ENCODE assay signal across 1 cellular context in the genomic region with DNA sequence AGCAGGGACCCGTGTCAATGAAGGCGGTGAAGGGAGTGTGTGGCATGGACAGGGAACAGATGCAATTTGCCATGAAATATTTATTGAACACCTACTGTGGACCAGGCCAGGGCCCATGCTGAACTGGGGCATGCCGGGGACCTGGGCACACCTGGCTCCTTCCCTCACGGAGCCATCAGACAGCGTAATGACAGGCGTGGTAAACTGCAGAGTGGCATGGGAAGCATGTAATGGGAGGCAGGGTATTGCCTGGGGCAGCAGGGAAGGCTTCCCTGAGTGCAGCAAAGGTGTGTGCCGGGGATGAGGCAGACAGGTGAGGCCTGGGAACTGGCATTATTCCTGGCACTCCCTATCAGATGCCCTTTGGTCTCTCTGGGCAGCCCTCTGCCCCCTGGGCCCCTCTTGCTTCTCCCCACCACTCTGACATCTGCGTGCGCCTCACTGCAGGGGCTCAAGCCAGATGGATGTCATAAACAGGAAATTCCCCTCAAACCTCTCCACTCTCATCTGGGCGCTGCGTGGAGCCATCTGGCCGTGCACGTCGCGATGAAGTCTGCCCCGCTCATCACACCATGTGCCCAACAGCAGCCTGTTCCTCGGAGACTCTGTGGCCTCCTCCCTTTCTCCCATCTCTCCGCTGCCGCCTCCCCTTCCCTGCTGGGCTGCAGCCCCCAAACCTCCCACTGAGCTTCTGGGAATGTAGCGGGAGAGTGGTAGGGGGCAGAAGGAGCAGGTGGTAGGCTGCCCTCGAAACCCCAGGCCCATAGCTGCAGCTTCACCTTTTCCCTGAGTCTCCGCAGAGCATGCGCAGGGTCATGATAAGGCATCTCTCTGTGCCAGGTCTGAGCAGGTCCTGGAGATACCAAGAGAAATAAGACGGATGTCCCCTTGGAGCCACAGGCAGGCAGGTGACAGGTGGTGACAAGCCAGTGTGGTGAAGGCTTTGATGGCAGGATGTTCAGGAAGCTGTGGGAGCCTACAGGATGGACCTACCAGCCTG.
TF ChIP-seq lines count a peak whose summit lies in the region.

No MANE protein-coding gene starts in this region.

TF ChIP-seq in SK-N-SH, 30 proteins besides CTCF, POLR2A, EP300 and RAD21 (continued from another document):
- TF ChIP-seq, protein P1, sequence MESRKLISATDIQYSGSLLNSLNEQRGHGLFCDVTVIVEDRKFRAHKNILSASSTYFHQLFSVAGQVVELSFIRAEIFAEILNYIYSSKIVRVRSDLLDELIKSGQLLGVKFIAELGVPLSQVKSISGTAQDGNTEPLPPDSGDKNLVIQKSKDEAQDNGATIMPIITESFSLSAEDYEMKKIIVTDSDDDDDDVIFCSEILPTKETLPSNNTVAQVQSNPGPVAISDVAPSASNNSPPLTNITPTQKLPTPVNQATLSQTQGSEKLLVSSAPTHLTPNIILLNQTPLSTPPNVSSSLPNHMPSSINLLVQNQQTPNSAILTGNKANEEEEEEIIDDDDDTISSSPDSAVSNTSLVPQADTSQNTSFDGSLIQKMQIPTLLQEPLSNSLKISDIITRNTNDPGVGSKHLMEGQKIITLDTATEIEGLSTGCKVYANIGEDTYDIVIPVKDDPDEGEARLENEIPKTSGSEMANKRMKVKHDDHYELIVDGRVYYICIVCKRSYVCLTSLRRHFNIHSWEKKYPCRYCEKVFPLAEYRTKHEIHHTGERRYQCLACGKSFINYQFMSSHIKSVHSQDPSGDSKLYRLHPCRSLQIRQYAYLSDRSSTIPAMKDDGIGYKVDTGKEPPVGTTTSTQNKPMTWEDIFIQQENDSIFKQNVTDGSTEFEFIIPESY (IDR thresholded peaks at IDR 0.05; ENCODE audit: borderline replicate concordance, low read depth) = no peak
- TF ChIP-seq CHD2 (IDR thresholded peaks at IDR 0.05; ENCODE audit: low read length, partially characterized antibody) (peak; percentile 43), YY1 (IDR thresholded peaks at IDR 0.05; ENCODE audit: low read depth) (no peak), FOXJ3 (CRISPR knock-in tag; IDR thresholded peaks at IDR 0.05) (0 out of 2 replicates have a peak, but pooled peaks have one; percentile 31), TEAD4 (IDR thresholded peaks at IDR 0.05; ENCODE audit: borderline replicate concordance, insufficient read depth) (no peak), TAF1 (IDR thresholded peaks at IDR 0.05; ENCODE audit: borderline replicate concordance, low read depth, low read length) (no peak), GATA2 (CRISPR knock-in tag; IDR thresholded peaks at IDR 0.05) (peak; percentile 58), RFX5 (IDR thresholded peaks at IDR 0.05; ENCODE audit: low read length) (no peak), FOXM1 (IDR thresholded peaks at IDR 0.05; ENCODE audit: low read depth) (no peak)
- TF ChIP-seq, protein P2, sequence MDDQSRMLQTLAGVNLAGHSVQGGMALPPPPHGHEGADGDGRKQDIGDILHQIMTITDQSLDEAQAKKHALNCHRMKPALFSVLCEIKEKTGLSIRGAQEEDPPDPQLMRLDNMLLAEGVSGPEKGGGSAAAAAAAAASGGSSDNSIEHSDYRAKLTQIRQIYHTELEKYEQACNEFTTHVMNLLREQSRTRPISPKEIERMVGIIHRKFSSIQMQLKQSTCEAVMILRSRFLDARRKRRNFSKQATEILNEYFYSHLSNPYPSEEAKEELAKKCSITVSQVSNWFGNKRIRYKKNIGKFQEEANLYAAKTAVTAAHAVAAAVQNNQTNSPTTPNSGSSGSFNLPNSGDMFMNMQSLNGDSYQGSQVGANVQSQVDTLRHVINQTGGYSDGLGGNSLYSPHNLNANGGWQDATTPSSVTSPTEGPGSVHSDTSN (IDR thresholded peaks at IDR 0.05) = no peak
- TF ChIP-seq, protein P3, sequence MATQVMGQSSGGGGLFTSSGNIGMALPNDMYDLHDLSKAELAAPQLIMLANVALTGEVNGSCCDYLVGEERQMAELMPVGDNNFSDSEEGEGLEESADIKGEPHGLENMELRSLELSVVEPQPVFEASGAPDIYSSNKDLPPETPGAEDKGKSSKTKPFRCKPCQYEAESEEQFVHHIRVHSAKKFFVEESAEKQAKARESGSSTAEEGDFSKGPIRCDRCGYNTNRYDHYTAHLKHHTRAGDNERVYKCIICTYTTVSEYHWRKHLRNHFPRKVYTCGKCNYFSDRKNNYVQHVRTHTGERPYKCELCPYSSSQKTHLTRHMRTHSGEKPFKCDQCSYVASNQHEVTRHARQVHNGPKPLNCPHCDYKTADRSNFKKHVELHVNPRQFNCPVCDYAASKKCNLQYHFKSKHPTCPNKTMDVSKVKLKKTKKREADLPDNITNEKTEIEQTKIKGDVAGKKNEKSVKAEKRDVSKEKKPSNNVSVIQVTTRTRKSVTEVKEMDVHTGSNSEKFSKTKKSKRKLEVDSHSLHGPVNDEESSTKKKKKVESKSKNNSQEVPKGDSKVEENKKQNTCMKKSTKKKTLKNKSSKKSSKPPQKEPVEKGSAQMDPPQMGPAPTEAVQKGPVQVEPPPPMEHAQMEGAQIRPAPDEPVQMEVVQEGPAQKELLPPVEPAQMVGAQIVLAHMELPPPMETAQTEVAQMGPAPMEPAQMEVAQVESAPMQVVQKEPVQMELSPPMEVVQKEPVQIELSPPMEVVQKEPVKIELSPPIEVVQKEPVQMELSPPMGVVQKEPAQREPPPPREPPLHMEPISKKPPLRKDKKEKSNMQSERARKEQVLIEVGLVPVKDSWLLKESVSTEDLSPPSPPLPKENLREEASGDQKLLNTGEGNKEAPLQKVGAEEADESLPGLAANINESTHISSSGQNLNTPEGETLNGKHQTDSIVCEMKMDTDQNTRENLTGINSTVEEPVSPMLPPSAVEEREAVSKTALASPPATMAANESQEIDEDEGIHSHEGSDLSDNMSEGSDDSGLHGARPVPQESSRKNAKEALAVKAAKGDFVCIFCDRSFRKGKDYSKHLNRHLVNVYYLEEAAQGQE (IDR thresholded peaks at IDR 0.05; ENCODE audit: low read depth, low read length) = no peak
